ENCODE assay signal across 1 cellular context in genomic region chr1:220880367-220880680, GRCh38.
TF ChIP-seq lines count a peak whose summit lies in the region.

No MANE protein-coding gene starts in this region.

TF ChIP-seq in WTC11, 78 proteins besides CTCF, POLR2A, EP300 and RAD21 (continued from another document):
- TF ChIP-seq, protein P1, sequence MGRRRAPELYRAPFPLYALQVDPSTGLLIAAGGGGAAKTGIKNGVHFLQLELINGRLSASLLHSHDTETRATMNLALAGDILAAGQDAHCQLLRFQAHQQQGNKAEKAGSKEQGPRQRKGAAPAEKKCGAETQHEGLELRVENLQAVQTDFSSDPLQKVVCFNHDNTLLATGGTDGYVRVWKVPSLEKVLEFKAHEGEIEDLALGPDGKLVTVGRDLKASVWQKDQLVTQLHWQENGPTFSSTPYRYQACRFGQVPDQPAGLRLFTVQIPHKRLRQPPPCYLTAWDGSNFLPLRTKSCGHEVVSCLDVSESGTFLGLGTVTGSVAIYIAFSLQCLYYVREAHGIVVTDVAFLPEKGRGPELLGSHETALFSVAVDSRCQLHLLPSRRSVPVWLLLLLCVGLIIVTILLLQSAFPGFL (CRISPR knock-in tag; IDR thresholded peaks at IDR 0.05; ENCODE audit: borderline replicate concordance), result no peak
- TF ChIP-seq FOXJ3 (CRISPR knock-in tag; IDR thresholded peaks at IDR 0.05; ENCODE audit: borderline replicate concordance), result no peak
- no peak for TF ChIP-seq RORB (CRISPR knock-in tag; IDR thresholded peaks at IDR 0.05)
- TF ChIP-seq ZNF317 (CRISPR knock-in tag; IDR thresholded peaks at IDR 0.05; ENCODE audit: borderline replicate concordance, low read depth), result no peak
- no peak for TF ChIP-seq ZNF532 (CRISPR knock-in tag; IDR thresholded peaks at IDR 0.05; ENCODE audit: borderline replicate concordance)
- no peak for TF ChIP-seq CREM (CRISPR knock-in tag; IDR thresholded peaks at IDR 0.05)
- TF ChIP-seq, protein P2, sequence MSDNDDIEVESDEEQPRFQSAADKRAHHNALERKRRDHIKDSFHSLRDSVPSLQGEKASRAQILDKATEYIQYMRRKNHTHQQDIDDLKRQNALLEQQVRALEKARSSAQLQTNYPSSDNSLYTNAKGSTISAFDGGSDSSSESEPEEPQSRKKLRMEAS (CRISPR knock-in tag; IDR thresholded peaks at IDR 0.05), result no peak
